1 cellular context compared by ENCODE assay signal in genomic region chr6:164106345-164106769, GRCh38.
A peak's percentile ranks its signal among the peaks of the same experiment; 100 is the strongest.
TF ChIP-seq lines count a peak whose summit lies in the region.

No MANE protein-coding gene starts in this region.

TF ChIP-seq in K562, 482 proteins besides CTCF, POLR2A, EP300 and RAD21 (continued from another document and continues in another):
- TF ChIP-seq ZNF449 (CRISPR knock-in tag; IDR thresholded peaks at IDR 0.05) (no peak), SIRT6 (IDR thresholded peaks at IDR 0.05; ENCODE audit: low read depth, low read length) (no peak), PRMT5 (CRISPR knock-in tag; IDR thresholded peaks at IDR 0.05) (no peak), E2F8 (IDR thresholded peaks at IDR 0.05; ENCODE audit: low read depth, partially characterized antibody) (no peak), TBL1XR1 (IDR thresholded peaks at IDR 0.05; ENCODE audit: low read length in 2 of 2) (no peak), ZNF146 (CRISPR knock-in tag; IDR thresholded peaks at IDR 0.05; ENCODE audit: unreplicated experiment) (no peak), MGA (IDR thresholded peaks at IDR 0.05) (peak; percentile 89), LEF1 (IDR thresholded peaks at IDR 0.05) (no peak), ZNF239 (CRISPR knock-in tag; IDR thresholded peaks at IDR 0.05) (no peak), FIP1L1 (IDR thresholded peaks at IDR 0.05; ENCODE audit: low read depth, low read length, poor library complexity, severe bottlenecking) (no peak), NBN (IDR thresholded peaks at IDR 0.05; ENCODE audit: low read depth) (no peak), E2F3 (CRISPR knock-in tag; IDR thresholded peaks at IDR 0.05) (no peak), NEUROD1 (IDR thresholded peaks at IDR 0.05; ENCODE audit: borderline replicate concordance, low read depth, low read length, partially characterized antibody) (no peak), SRSF9 (IDR thresholded peaks at IDR 0.05; ENCODE audit: borderline replicate concordance, low read depth, low read length) (no peak), MAX (CRISPR knock-in tag; IDR thresholded peaks at IDR 0.05) (peak; percentile 73; the same call in 1 of the 2 replicates), FUS (optimal IDR thresholded peaks at IDR 0.05; ENCODE audit: low read depth, low read length) (no peak), TAF7 (tag; IDR thresholded peaks at IDR 0.05) (no peak), ZNF609 (CRISPR knock-in tag; IDR thresholded peaks at IDR 0.05; ENCODE audit: borderline replicate concordance) (no peak), RBM14 (IDR thresholded peaks at IDR 0.05; ENCODE audit: borderline replicate concordance, insufficient read depth, low read depth, low read length) (no peak), HIVEP1 (CRISPR knock-in tag; IDR thresholded peaks at IDR 0.05) (no peak; the same call in 1 of the 2 replicates), POLR3G (IDR thresholded peaks at IDR 0.05; ENCODE audit: extremely low read depth, insufficient read length, insufficient replicate concordance) (no peak), E2F6 (IDR thresholded peaks at IDR 0.05; ENCODE audit: borderline replicate concordance in 1 of 2, extremely low read depth in 1 of 2, insufficient read depth in 1 of 2, insufficient read length in 1 of 2, low read depth in 1 of 2, low read length in 1 of 2, poor library complexity in 1 of 2, severe bottlenecking in 1 of 2) (peak in 1 of 2 experiments; percentile 10), SREBF1 (IDR thresholded peaks at IDR 0.05; ENCODE audit: borderline replicate concordance, low read depth, low read length) (no peak), ZNF764 (CRISPR knock-in tag; IDR thresholded peaks at IDR 0.05; ENCODE audit: low read depth) (no peak), EP400 (IDR thresholded peaks at IDR 0.05) (peak; percentile 46; the same call in 1 of the 2 replicates), BRF1 (IDR thresholded peaks at IDR 0.05; ENCODE audit: borderline replicate concordance, extremely low read depth, insufficient read length) (no peak), MLLT1 (IDR thresholded peaks at IDR 0.05) (no peak), MAZ (CRISPR knock-in tag; conservative IDR thresholded peaks at IDR 0.05 in 1 of 2, IDR thresholded peaks at IDR 0.05 in 1 of 2) (peak in 1 of 2 experiments; percentile 67; a peak in 3 of 4 replicates), TCFL5 (CRISPR knock-in tag; conservative IDR thresholded peaks at IDR 0.05) (no peak)
